8 cellular contexts compared by ENCODE assay signal in the genomic region with DNA sequence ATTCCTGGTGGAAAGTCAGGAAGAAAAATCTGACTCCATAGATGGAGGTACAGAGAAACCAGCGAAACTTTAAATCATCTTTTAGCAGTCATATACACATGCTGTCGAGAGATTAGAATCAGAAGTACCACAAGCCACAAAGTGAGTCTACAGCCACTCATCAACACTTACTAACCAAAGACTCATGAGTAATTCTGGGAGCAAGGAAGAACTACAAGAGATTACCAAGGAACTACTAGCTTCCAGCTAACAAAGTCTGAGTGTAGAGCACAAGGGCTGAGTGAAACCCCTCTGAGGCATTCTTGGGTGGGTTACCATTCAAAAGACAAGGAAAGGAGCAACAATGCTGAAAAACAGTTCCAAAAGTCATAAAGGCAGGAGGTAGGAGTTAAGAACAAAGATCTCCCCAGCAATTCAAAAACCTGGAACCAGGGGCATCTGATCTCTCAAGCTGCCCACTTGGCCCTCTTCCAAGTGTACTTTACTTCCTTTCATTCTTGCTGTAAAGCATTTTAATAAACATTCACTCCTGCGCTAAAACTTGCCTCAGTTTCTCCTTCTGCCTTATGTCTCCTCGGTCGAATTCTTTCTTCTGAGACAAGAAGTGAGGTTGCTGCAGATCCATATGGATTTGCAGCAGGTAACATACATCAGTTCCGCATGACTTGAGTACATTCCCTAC. TPM values are rescaled to one million over a fixed set of nuclear protein-coding genes. Genes with fewer than 3 reads are reported as not detected.
DNase-seq lines count a peak whose midpoint lies in the region; ATAC-seq, FAIRE-seq and TF ChIP-seq lines count a peak whose summit lies in the region.

No MANE protein-coding gene starts in this region.

- peaks cover 15% of the 10 kb centered on the region in 2 donors for H3K4me1 ChIP-seq in kidney (ENCODE audit: control insufficient read depth in 1 of 2, insufficient read depth in 1 of 2, low read depth in 1 of 2, low read length in 2 of 2)

- H3K4me3 ChIP-seq in AG10803 (ENCODE audit: low read length) (no peak overlapping the region), kidney (ENCODE audit: low read length in 2 of 2) (peak overlapping the region; percentile 27 to 56), lower leg skin (ENCODE audit: low read depth, poor library complexity, severe bottlenecking) (no peak overlapping the region)

- peaks cover 32% of the 10 kb centered on the region for H3K36me3 Mint-ChIP-seq in T-helper 1 cell treated with Interleukin-12 subunit alpha and Interleukin-12 subunit beta and Interleukin-4 antibody, amounts not matched to agents 30 μg/mL and 1 μg/mL, for 36 hours (ENCODE audit: low read depth)

- ATAC-seq in GM18511 (IDR thresholded peaks at IDR 0.05; ENCODE audit: unreplicated experiment), result peak; percentile 35
- peak; percentile 37 for ATAC-seq in HG03135 (IDR thresholded peaks at IDR 0.05; ENCODE audit: unreplicated experiment)

- POLR2A ChIA-PET in HEK293T (lab: Yijun Ruan, JAX), result interaction anchor here (2.6 kb wide), 1 partner anchor 13 kb away, joined by 26 read pairs; the partner anchor contains the start of gene RBM26

- H3K9ac ChIP-seq in kidney (ENCODE audit: low read length in 2 of 2), result peak overlapping the region in 1 of 2 donors; percentile 29

- CTCF ChIA-PET in HEK293T (lab: Yijun Ruan, JAX), result interaction anchor here (0.6 to 1.0 kb wide), 3 partner anchors 31 to 366 kb away, joined by 3 to 5 read pairs (median 4); no protein-coding TSS in a partner anchor

- peak overlapping the region; percentile 55 for H3K4me3 Mint-ChIP-seq in T-helper 1 cell treated with Interleukin-12 subunit alpha and Interleukin-12 subunit beta and Interleukin-4 antibody, amounts not matched to agents 30 μg/mL and 1 μg/mL, for 36 hours

- intact Hi-C loops in kidney (cut with DNase I), result no loop called here
- intact Hi-C loops in lower leg skin (cut with DNase I; ENCODE audit: low total_unique reads), result no loop called here

- H3K4me1 Mint-ChIP-seq in T-helper 1 cell treated with Interleukin-12 subunit alpha and Interleukin-12 subunit beta and Interleukin-4 antibody, amounts not matched to agents 30 μg/mL and 1 μg/mL, for 36 hours (ENCODE audit: low read depth), result peaks cover 39% of the 10 kb centered on the region

- TF ChIP-seq CTCF in AG10803 (conservative IDR thresholded peaks at IDR 0.05; ENCODE audit: low read length) (no peak), kidney (IDR thresholded peaks at IDR 0.05; ENCODE audit: borderline replicate concordance, extremely low read depth, insufficient read depth) (no peak), lower leg skin (IDR thresholded peaks at IDR 0.05) (no peak)

- peak overlapping the region; percentile 71 to 75 for H3K27ac ChIP-seq in kidney (ENCODE audit: low read depth in 2 of 2, low read length in 2 of 2)

- FAIRE-seq in kidney (lab: Jason Lieb, UNC), result no peak

- WGBS in lower leg skin, 2 donors, result 83 to 90% methylated on average over 6 of the region's 6 CpGs

- H3K36me3 ChIP-seq in kidney (ENCODE audit: control insufficient read depth in 1 of 2, insufficient read depth in 2 of 2, low read length in 2 of 2), result no peaks in the 10 kb centered on the region

- DNase-seq in AG10803 (ENCODE audit: low read depth), result peak; percentile 39
- no peak for DNase-seq in kidney
- DNase-seq in HEK293T (ENCODE audit: extremely low spot score), result no peak
- DNase-seq in globus pallidus (ENCODE audit: low spot score), result no peak
- DNase-seq in lower leg skin (ENCODE audit: low spot score in 2 of 2), result no peak

- no peaks in the 10 kb centered on the region for H3K9me3 ChIP-seq in kidney (ENCODE audit: control insufficient read depth in 1 of 2, low read length in 2 of 2)

- no peak for TF ChIP-seq POLR2A in lower leg skin (IDR thresholded peaks at IDR 0.05)

- H3K27me3 Mint-ChIP-seq in T-helper 1 cell treated with Interleukin-12 subunit alpha and Interleukin-12 subunit beta and Interleukin-4 antibody, amounts not matched to agents 30 μg/mL and 1 μg/mL, for 36 hours (ENCODE audit: low read depth), result no peaks in the 10 kb centered on the region

- H3K27ac Mint-ChIP-seq in T-helper 1 cell treated with Interleukin-12 subunit alpha and Interleukin-12 subunit beta and Interleukin-4 antibody, amounts not matched to agents 30 μg/mL and 1 μg/mL, for 36 hours, result peak overlapping the region; percentile 78

- H3K9me3 Mint-ChIP-seq in T-helper 1 cell treated with Interleukin-12 subunit alpha and Interleukin-12 subunit beta and Interleukin-4 antibody, amounts not matched to agents 30 μg/mL and 1 μg/mL, for 36 hours, result peaks cover 6% of the 10 kb centered on the region

TF ChIP-seq in HEK293T, 16 proteins besides CTCF, POLR2A, EP300 and RAD21:
- TF ChIP-seq CTBP1 (IDR thresholded peaks at IDR 0.05; ENCODE audit: borderline replicate concordance), result no peak
- TF ChIP-seq TARDBP (IDR thresholded peaks at IDR 0.05), result no peak
- no peak for TF ChIP-seq SUZ12 (IDR thresholded peaks at IDR 0.05)
- no peak for TF ChIP-seq FOXK2 (IDR thresholded peaks at IDR 0.05)
- no peak for TF ChIP-seq ELF4 (IDR thresholded peaks at IDR 0.05)
- TF ChIP-seq NFRKB (IDR thresholded peaks at IDR 0.05), result no peak
- TF ChIP-seq SP1 (IDR thresholded peaks at IDR 0.05), result no peak
- TF ChIP-seq L3MBTL2 (conservative IDR thresholded peaks at IDR 0.05), result no peak
- no peak for TF ChIP-seq ZNF384 (IDR thresholded peaks at IDR 0.05)
- no peak for TF ChIP-seq HDGF (IDR thresholded peaks at IDR 0.05; ENCODE audit: borderline replicate concordance)
- TF ChIP-seq BHLHE40 (IDR thresholded peaks at IDR 0.05; ENCODE audit: borderline replicate concordance), result no peak
- TF ChIP-seq FOXM1 (IDR thresholded peaks at IDR 0.05; ENCODE audit: borderline replicate concordance), result no peak
- TF ChIP-seq FOXA1 (IDR thresholded peaks at IDR 0.05), result no peak

RNA-seq across cellular contexts. Expression of gene RBM26, which starts 13.0 kb away (rescaled TPM):
- 39.2 TPM for total RNA-seq in kidney
- 14.5 TPM for polyA plus RNA-seq in kidney (ENCODE audit: insufficient read depth, low read depth, low replicate concordance)
- 10 to 100 TPM; 23.5 to 29.6 (median 28.8) TPM for total RNA-seq in lower leg skin

Comparison
In these comparisons a context has a peak if more than half of its experiments do, and no peak if none do; other contexts are left out.
1. H3K4me3 ChIP-seq: peak in kidney (2 of 2); none in AG10803 (single experiment) and lower leg skin (single experiment).